ENCODE assay signal across 19 cellular contexts in genomic region chr1:226371866-226372490, GRCh38.
"Had no signal": no experiment of that assay in that cellular context is flagged by ENCODE, and none has a peak within 500 bp of the region (broad histone marks: within the 10 kb centered on the region; RNA-seq: fewer than 3 reads in every experiment).

No MANE protein-coding gene starts in this region.

- H3K4me1 ChIP-seq: tibial artery, uterus had no signal

- H3K4me3 Mint-ChIP-seq: activated CD4-positive, alpha-beta memory T cell treated with anti-CD3 and anti-CD28 coated beads for 36 hours; activated naive CD4-positive, alpha-beta T cell treated with anti-CD3 and anti-CD28 coated beads, Interleukin-2, amount 10 ng/mL, durations not matched to agents 7 days and 5 days; activated naive CD8-positive, alpha-beta T cell treated with anti-CD3 and anti-CD28 coated beads, Interleukin-2, amount 50 U/mL, for 24 hours; activated T-helper 17 cell treated with anti-CD3 and anti-CD28 coated beads, Interleukin-2, amount 50 U/mL, for 72 hours had no signal

- H3K4me1 Mint-ChIP-seq: activated naive CD4-positive, alpha-beta T cell treated with anti-CD3 and anti-CD28 coated beads, Interleukin-2, amount 10 ng/mL, durations not matched to agents 7 days and 5 days; activated T-helper 17 cell treated with anti-CD3 and anti-CD28 coated beads, Interleukin-2, amount 50 U/mL, for 72 hours had no signal

- H3K27ac Mint-ChIP-seq: activated CD4-positive, alpha-beta memory T cell treated with anti-CD3 and anti-CD28 coated beads for 36 hours; activated naive CD4-positive, alpha-beta T cell treated with anti-CD3 and anti-CD28 coated beads, Interleukin-2, amount 10 ng/mL, durations not matched to agents 7 days and 5 days; activated naive CD8-positive, alpha-beta T cell treated with anti-CD3 and anti-CD28 coated beads, Interleukin-2, amount 50 U/mL, for 24 hours had no signal

- H3K27me3 ChIP-seq: brain microvascular endothelial cell, esophagus muscularis mucosa, gastroesophageal sphincter, heart left ventricle, spleen, tibial artery, uterus had no signal

- H3K9me3 ChIP-seq: esophagus muscularis mucosa, gastroesophageal sphincter, heart left ventricle, spleen, tibial artery, uterus had no signal

- DNase-seq: activated CD4-positive, alpha-beta memory T cell treated with anti-CD3 and anti-CD28 coated beads for 36 hours; activated naive CD4-positive, alpha-beta T cell treated with anti-CD3 and anti-CD28 coated beads, Interleukin-2, amount 10 ng/mL, durations not matched to agents 7 days and 5 days; activated naive CD8-positive, alpha-beta T cell treated with anti-CD3 and anti-CD28 coated beads, Interleukin-2, amount 50 U/mL, for 24 hours; brain microvascular endothelial cell; cerebellar nuclear complex; cortex of kidney; effector CD4-positive, alpha-beta T cell; heart left ventricle; kidney glomerular epithelial cell; occipital lobe; spleen; stimulated activated CD4-positive, alpha-beta T cell treated with anti-CD3 and anti-CD28 coated beads, Interleukin-4, amount 100 ng/mL, for 4 hours; stimulated activated naive CD4-positive, alpha-beta T cell; tibial artery; uterus; WERI-Rb-1 had no signal

- H3K4me3 ChIP-seq: esophagus muscularis mucosa, gastroesophageal sphincter, heart left ventricle, spleen, tibial artery, uterus had no signal

- H3K27me3 Mint-ChIP-seq: activated CD4-positive, alpha-beta memory T cell treated with anti-CD3 and anti-CD28 coated beads for 36 hours; activated naive CD4-positive, alpha-beta T cell treated with anti-CD3 and anti-CD28 coated beads, Interleukin-2, amount 10 ng/mL, durations not matched to agents 7 days and 5 days; activated naive CD8-positive, alpha-beta T cell treated with anti-CD3 and anti-CD28 coated beads, Interleukin-2, amount 50 U/mL, for 24 hours; activated T-helper 17 cell treated with anti-CD3 and anti-CD28 coated beads, Interleukin-2, amount 50 U/mL, for 72 hours had no signal

- H3K9me3 Mint-ChIP-seq: activated CD4-positive, alpha-beta memory T cell treated with anti-CD3 and anti-CD28 coated beads for 36 hours; activated naive CD4-positive, alpha-beta T cell treated with anti-CD3 and anti-CD28 coated beads, Interleukin-2, amount 10 ng/mL, durations not matched to agents 7 days and 5 days; activated naive CD8-positive, alpha-beta T cell treated with anti-CD3 and anti-CD28 coated beads, Interleukin-2, amount 50 U/mL, for 24 hours; activated T-helper 17 cell treated with anti-CD3 and anti-CD28 coated beads, Interleukin-2, amount 50 U/mL, for 72 hours had no signal

- H3K27ac ChIP-seq: brain microvascular endothelial cell, tibial artery, uterus, WERI-Rb-1 had no signal

- ATAC-seq: activated naive CD8-positive, alpha-beta T cell treated with anti-CD3 and anti-CD28 coated beads, Interleukin-2, amount 50 U/mL, for 24 hours; activated T-helper 17 cell treated with anti-CD3 and anti-CD28 coated beads, Interleukin-2, amount 50 U/mL, for 72 hours; gastroesophageal sphincter had no signal

- H3K36me3 ChIP-seq: uterus had no signal
